8 cellular contexts compared by ENCODE assay signal in the genomic region with DNA sequence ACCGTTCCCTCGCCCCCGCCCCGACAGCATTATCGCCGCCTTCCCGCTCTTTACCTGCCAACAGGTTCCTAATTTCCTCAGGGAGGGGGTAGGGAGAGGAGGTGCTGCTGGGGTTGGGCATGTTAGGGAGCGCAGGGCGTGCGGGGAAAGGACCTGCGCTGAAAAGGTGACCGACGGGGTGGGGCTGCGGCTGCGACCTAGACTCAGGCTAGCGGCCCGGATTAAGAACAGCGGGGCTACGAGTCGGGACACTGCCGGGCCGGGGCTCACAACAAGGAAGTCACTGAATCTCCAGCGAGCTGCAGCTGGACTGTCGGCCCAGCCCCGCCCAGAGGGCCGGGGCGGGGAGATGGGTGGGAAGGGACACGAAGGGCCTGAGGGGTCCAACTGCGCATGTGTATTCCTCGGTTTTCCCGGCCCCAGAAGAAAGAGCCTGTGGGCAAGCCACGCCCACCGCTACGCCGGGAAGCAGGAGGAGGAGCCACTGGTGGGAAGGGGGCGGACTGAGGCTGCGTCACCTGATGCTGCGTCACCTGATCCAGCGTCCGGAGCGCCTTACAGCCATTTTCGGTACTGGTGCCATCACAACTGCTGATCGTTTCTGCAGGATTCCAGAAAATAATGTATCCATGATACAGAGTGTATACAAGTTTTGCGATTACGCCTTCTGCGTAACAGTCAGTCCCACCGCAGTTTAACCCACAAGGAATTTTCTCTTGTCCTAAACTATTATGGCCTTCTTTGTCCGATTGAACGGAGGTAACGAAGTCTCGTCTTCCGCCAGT. TPM values are rescaled to one million over a fixed set of nuclear protein-coding genes. Genes with fewer than 3 reads are reported as not detected.
DNase-seq lines count a peak whose midpoint lies in the region; ATAC-seq, FAIRE-seq and TF ChIP-seq lines count a peak whose summit lies in the region.

A gene with protein sequence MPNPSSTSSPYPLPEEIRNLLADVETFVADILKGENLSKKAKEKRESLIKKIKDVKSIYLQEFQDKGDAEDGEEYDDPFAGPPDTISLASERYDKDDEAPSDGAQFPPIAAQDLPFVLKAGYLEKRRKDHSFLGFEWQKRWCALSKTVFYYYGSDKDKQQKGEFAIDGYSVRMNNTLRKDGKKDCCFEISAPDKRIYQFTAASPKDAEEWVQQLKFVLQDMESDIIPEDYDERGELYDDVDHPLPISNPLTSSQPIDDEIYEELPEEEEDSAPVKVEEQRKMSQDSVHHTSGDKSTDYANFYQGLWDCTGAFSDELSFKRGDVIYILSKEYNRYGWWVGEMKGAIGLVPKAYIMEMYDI (minus strand): TSS at position 282 of the 785 bp plus-strand sequence. CDS start 161 bp downstream, at position 121.

- peak within 1 kb of the TSS; percentile 74 for H3K27ac Mint-ChIP-seq in activated CD4-positive, alpha-beta memory T cell treated with anti-CD3 and anti-CD28 coated beads for 36 hours

- peak within 1 kb of the TSS; percentile 85 for H3K9ac ChIP-seq in HepG2 (ENCODE audit: insufficient read depth, low read depth, low read length)

- no peaks in the 10 kb centered on the region for H3K9me3 Mint-ChIP-seq in activated CD4-positive, alpha-beta memory T cell treated with anti-CD3 and anti-CD28 coated beads for 36 hours

- whole genome bisulfite sequencing in HepG2 (ENCODE audit: low lambda C conversion rate) = under 1% methylated on average over 23 of the region's 52 CpGs

- H3K79me2 ChIP-seq in HepG2 (ENCODE audit: insufficient read depth, low read length) = peaks cover 2% of the 10 kb centered on the region

- TF ChIP-seq EP300 in HepG2 (IDR thresholded peaks at IDR 0.05; ENCODE audit: low read depth in 2 of 2, low read length in 2 of 2) = peak in 1 of 2 experiments; percentile 38; a peak in 1 of 4 replicates
- no peak for TF ChIP-seq EP300 in HepG2 (CRISPR knock-in tag; IDR thresholded peaks at IDR 0.05; ENCODE audit: borderline replicate concordance)

- H3K9me3 ChIP-seq in BE2C = no peaks in the 10 kb centered on the region
- H3K9me3 ChIP-seq in HepG2 (ENCODE audit: low read length) = no peaks in the 10 kb centered on the region

- no TSS peak for BruUV-seq in HepG2 (replicated peaks; lab: Mats Ljungman, UMichigan)

- FAIRE-seq in HepG2 (lab: Jason Lieb, UNC) = peak; percentile 94

- no peaks in the 10 kb centered on the region for H4K20me1 ChIP-seq in HepG2 (ENCODE audit: insufficient read depth, low read length)

- peaks cover 18% of the 10 kb centered on the region for H3K4me1 Mint-ChIP-seq in activated CD4-positive, alpha-beta memory T cell treated with anti-CD3 and anti-CD28 coated beads for 36 hours (ENCODE audit: low read depth)

- peak; percentile 93 for ATAC-seq in HG03442 (IDR thresholded peaks at IDR 0.05; ENCODE audit: unreplicated experiment)
- peak; percentile 98 for ATAC-seq in HepG2

- no peak for TF ChIP-seq RAD21 in HepG2 (CRISPR knock-in tag; IDR thresholded peaks at IDR 0.05)

- H3K36me3 ChIP-seq in BE2C (no peaks in the 10 kb centered on the region), HepG2 (replicated peaks in 1 of 2; ENCODE audit: control insufficient read depth in 1 of 2, insufficient read depth in 2 of 2, low read length in 2 of 2) (no peaks in the 10 kb centered on the region)

- in situ Hi-C loops in HepG2 (cut with HindIII; ENCODE audit: extremely low pct_ligation_motif_present, low pct_unique_long_range_greater_than_20kb) = no loop called here

- peak; percentile 94 to 97 for TF ChIP-seq POLR2A in HepG2 (IDR thresholded peaks at IDR 0.05; ENCODE audit: insufficient read depth in 1 of 2, low read depth in 2 of 2, low read length in 2 of 2)

- POLR2A ChIA-PET in activated CD4-positive, alpha-beta memory T cell treated with anti-CD3 and anti-CD28 coated beads for 36 hours (lab: Charles Lee) = no interaction called here
- POLR2A ChIA-PET in HepG2 (lab: Yijun Ruan, JAX) = interaction anchor here (0.7 to 1.9 kb wide), 13 partner anchors 58 to 286 kb away, joined by 3 to 12 read pairs (median 4); partner anchors contain the start of gene HOXA4

- H3K4me3 ChIP-seq in BE2C (ENCODE audit: low read depth, low read length) (peak within 1 kb of the TSS; percentile 77), HepG2 (replicated peaks in 1 of 3; ENCODE audit: insufficient read depth in 1 of 3, low read depth in 2 of 3, low read length in 3 of 3) (peak within 1 kb of the TSS; percentile 87 to 95 (median 93))

- peak within 1 kb of the TSS; percentile 95 for H3K4me3 Mint-ChIP-seq in activated CD4-positive, alpha-beta memory T cell treated with anti-CD3 and anti-CD28 coated beads for 36 hours

- peaks cover 27% of the 10 kb centered on the region for H3K27me3 Mint-ChIP-seq in activated CD4-positive, alpha-beta memory T cell treated with anti-CD3 and anti-CD28 coated beads for 36 hours

- H3K36me3 Mint-ChIP-seq in activated CD4-positive, alpha-beta memory T cell treated with anti-CD3 and anti-CD28 coated beads for 36 hours = no peaks in the 10 kb centered on the region

- intact Hi-C loops in activated CD4-positive, alpha-beta memory T cell treated with anti-CD3 and anti-CD28 coated beads for 36 hours (cut with micrococcal nuclease) = loop anchor here (1.0 to 10.0 kb wide), 9 partner anchors 170 to 1682 kb away; partner anchors contain the start of genes HOXA1, NFE2L3 and SNX10
- intact Hi-C loops in HepG2 (cut with micrococcal nuclease; ENCODE audit: unreplicated experiment) = loop anchor here (5.0 kb wide), 1 partner anchor 83 kb away; no protein-coding TSS in a partner anchor

- TF ChIP-seq CTCF in BE2C (IDR thresholded peaks at IDR 0.05; ENCODE audit: low read depth, low read length) (no peak), HepG2 (CRISPR knock-in tag; IDR thresholded peaks at IDR 0.05) (no peak; the same call in 1 of the 2 replicates)

- H3K4me1 ChIP-seq in BE2C (no peaks in the 10 kb centered on the region), HepG2 (ENCODE audit: insufficient read depth, low read length) (peaks cover 21% of the 10 kb centered on the region)

- CTCF ChIA-PET in activated CD4-positive, alpha-beta memory T cell treated with anti-CD3 and anti-CD28 coated beads for 36 hours (lab: Charles Lee) = no interaction called here
- CTCF ChIA-PET in HepG2 (lab: Yijun Ruan, JAX; ENCODE audit: low intra/inter-chr PET ratio, low total read pairs) = no interaction called here

- peak within 1 kb of the TSS; percentile 84 for H3K4me2 ChIP-seq in HepG2 (ENCODE audit: low read depth, low read length)

- H3K27ac ChIP-seq in HepG2 (ENCODE audit: extremely low read length, insufficient read depth, low read length) = peak within 1 kb of the TSS; percentile 83

- H2AFZ ChIP-seq in HepG2 (ENCODE audit: low read length) = peak within 1 kb of the TSS; percentile 64

- DNase-seq in BE2C (peak; percentile 98), GM19238 (ENCODE audit: insufficient read length, low spot score) (peak; percentile 70), NCI-H748 (lab: John Stamatoyannopoulos, UW; ENCODE audit: unreplicated experiment) (peak; percentile 99), dermis microvascular lymphatic vessel endothelial cell (ENCODE audit: low read depth in 2 of 2) (peak; percentile 98 to 99), HepG2 (ENCODE audit: low spot score) (peak; percentile 96)
- DNase-seq in activated CD4-positive, alpha-beta memory T cell treated with anti-CD3 and anti-CD28 coated beads for 36 hours = peak; percentile 94
- DNase-seq in stimulated activated CD4-positive, alpha-beta T cell treated with anti-CD3 and anti-CD28 coated beads, Interleukin-4, amount 100 ng/mL, for 1 hour = peak; percentile 77

- peaks cover 28% of the 10 kb centered on the region for H3K27me3 ChIP-seq in BE2C
- no peaks in the 10 kb centered on the region; a peak in 1 of 5 replicates for H3K27me3 ChIP-seq in HepG2 (ENCODE audit: control insufficient read depth in 1 of 2, insufficient read depth in 2 of 2, low read length in 2 of 2)

TF ChIP-seq in HepG2, 621 proteins besides CTCF, POLR2A, EP300 and RAD21 (continues in another document):
- no peak; the same call in 1 of the 2 replicates for TF ChIP-seq FOXA3 (CRISPR knock-in tag; IDR thresholded peaks at IDR 0.05)

RNA-seq across cellular contexts. Expression of the gene that starts here (rescaled TPM):
- polyA plus RNA-seq in BE2C (2012; ENCODE audit: insufficient read depth, insufficient read length, low read depth) = 0.20 TPM
- 10 to 100 TPM; 11.2 to 11.9 TPM for total RNA-seq in activated CD4-positive, alpha-beta memory T cell treated with anti-CD3 and anti-CD28 coated beads for 36 hours
- total RNA-seq in dermis microvascular lymphatic vessel endothelial cell (9.5 and 11.9 TPM in 2 replicates), HepG2 (2016; rRNA removed; fragmentation: Illumina TruSeq; extraction: Trizol) (12.9 and 18.8 TPM in 2 replicates)
- 1.6 and 1.9 TPM in 2 replicates for total RNA-seq in HepG2 (2016; cell fraction: cytosol; rRNA removed; fragmentation: Illumina TruSeq; extraction: Trizol; ENCODE audit: low read depth)
- 13.4 and 14.9 TPM in 2 replicates for total RNA-seq in HepG2 (2016; cell fraction: insoluble cytoplasmic fraction; rRNA removed; fragmentation: Illumina TruSeq; extraction: Trizol)
- 4.6 TPM in 2 replicates for total RNA-seq in HepG2 (2016; cell fraction: membrane; rRNA removed; fragmentation: Illumina TruSeq; extraction: Trizol)
- 10.1 and 12.6 TPM in 2 replicates for total RNA-seq in HepG2 (2016; cell fraction: nucleus; rRNA removed; fragmentation: Illumina TruSeq; extraction: Trizol)
- polyA plus RNA-seq in HepG2 (2011; rRNA removed) = 2.8 and 3.6 TPM in 2 replicates
- polyA plus RNA-seq in HepG2 (2011; cell fraction: cytosol; rRNA removed) = 1.5 and 2.5 TPM in 2 replicates
- 1.6 and 2.0 TPM in 2 replicates for polyA plus RNA-seq in HepG2 (2011; cell fraction: nucleus; rRNA removed)
- polyA plus RNA-seq in HepG2 (2012) = 7.6 and 8.1 TPM in 2 replicates
- 0.83 and 0.87 TPM in 2 replicates for polyA plus RNA-seq in HepG2 (2016; cell fraction: cytosol; fragmentation: Illumina TruSeq; extraction: Trizol; ENCODE audit: low read depth)
- 19.4 and 20.8 TPM in 2 replicates for polyA plus RNA-seq in HepG2 (2016; cell fraction: insoluble cytoplasmic fraction; fragmentation: Illumina TruSeq; extraction: Trizol; ENCODE audit: low read depth)
- polyA plus RNA-seq in HepG2 (2016; cell fraction: membrane; fragmentation: Illumina TruSeq; extraction: Trizol; ENCODE audit: low read depth) = 3.0 and 3.3 TPM in 2 replicates
- 9.2 and 9.9 TPM in 2 replicates for polyA plus RNA-seq in HepG2 (2016; cell fraction: nucleus; fragmentation: Illumina TruSeq; extraction: Trizol; ENCODE audit: insufficient read depth, low read depth)
- 2.8 and 8.0 TPM in 2 replicates for polyA minus RNA-seq in HepG2 (2011; rRNA and poly(A)+ RNA removed; ENCODE audit: low replicate concordance)
- 6.7 and 11.9 TPM in 2 replicates for polyA minus RNA-seq in HepG2 (2011; cell fraction: cytosol; rRNA and poly(A)+ RNA removed)
- 11.8 and 15.4 TPM in 2 replicates for polyA minus RNA-seq in HepG2 (2011; cell fraction: nucleus; rRNA and poly(A)+ RNA removed)

Comparison
In these comparisons a context has a peak if more than half of its experiments do, and no peak if none do; other contexts are left out.
1. Peak in every context shown above with its lines: DNase-seq, ATAC-seq, H3K4me3 ChIP-seq and H3K27ac ChIP-seq.